Comparison of ENCODE assay signal across 10 cellular contexts in the genomic region with DNA sequence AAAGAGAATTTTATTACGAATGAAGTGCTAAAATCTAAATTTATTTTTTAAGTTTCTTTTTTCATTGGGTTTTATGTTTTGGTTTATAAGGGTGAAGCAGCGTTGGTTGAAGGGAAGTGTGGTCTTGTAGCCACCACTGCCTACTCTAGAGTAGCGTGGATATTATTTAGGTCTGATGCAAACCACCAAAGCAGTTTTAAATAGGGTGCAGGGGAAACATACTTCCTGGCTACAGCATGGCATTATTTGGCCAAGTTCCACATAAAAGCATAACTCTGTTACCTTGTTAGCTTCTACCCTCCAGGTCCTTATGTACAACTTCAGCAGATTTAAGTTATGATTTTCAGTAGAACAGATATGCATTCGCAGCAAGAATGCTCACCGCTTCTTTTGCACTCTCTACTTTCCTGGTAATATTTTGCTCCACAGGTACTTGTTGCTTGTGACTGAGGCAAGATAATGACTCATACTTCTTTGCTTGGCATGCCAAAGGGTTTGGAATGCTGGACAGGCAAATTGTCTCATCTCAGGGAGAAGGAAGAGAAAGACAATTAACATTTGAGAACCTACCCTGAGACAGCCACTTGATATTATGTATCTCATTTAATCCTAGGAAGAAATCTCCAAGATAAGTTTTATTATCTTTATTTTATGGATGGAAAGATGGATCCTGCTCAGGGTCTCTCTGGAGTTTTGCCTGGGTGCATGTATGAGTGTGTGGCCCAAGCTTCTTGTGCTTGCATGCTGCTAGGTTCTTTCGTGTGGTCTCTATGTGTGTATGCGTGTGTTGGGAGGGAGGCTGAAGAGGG. TPM values are rescaled to one million over a fixed set of nuclear protein-coding genes. Genes with fewer than 3 reads are reported as not detected.
DNase-seq lines count a peak whose midpoint lies in the region; ATAC-seq and TF ChIP-seq lines count a peak whose summit lies in the region.
"Had no signal": no experiment of that assay in that cellular context is flagged by ENCODE, and none has a peak within 500 bp of the region (broad histone marks: within the 10 kb centered on the region; RNA-seq: fewer than 3 reads in every experiment).

No MANE protein-coding gene starts in this region.

- H3K4me3 Mint-ChIP-seq in osteocyte (ENCODE audit: unreplicated experiment): peak overlapping the region; percentile 35

- H3K9me3 Mint-ChIP-seq in osteocyte (ENCODE audit: unreplicated experiment): no peaks in the 10 kb centered on the region

- TF ChIP-seq CTCF in coronary artery (IDR thresholded peaks at IDR 0.05): no peak
- TF ChIP-seq CTCF in osteocyte (IDR thresholded peaks at IDR 0.05): no peak

- DNase-seq in COLO829 (ENCODE audit: low spot score) (peak; percentile 61), NCI-H69 (lab: John Stamatoyannopoulos, UW) (peak; percentile 2), coronary artery (ENCODE audit: low spot score) (no peak), osteocyte (ENCODE audit: extremely low spot score, unreplicated experiment) (no peak), Ammon's horn (ENCODE audit: low spot score) (no peak), SK-N-DZ (ENCODE audit: low spot score) (no peak)
- DNase-seq in stimulated activated CD4-positive, alpha-beta T cell treated with anti-CD3 and anti-CD28 coated beads, Interleukin-4, amount 100 ng/mL, for 4 hours: no peak
- DNase-seq: left colon had no signal

- peak overlapping the region in 1 of 2 donors; percentile 62 for H3K27ac ChIP-seq in coronary artery
- H3K27ac ChIP-seq: KMS-11 had no signal

- peaks cover 9% of the 10 kb centered on the region for H3K36me3 Mint-ChIP-seq in osteocyte (ENCODE audit: unreplicated experiment)

- H3K27ac Mint-ChIP-seq in osteocyte (ENCODE audit: unreplicated experiment): no peak overlapping the region

- peaks cover 79% of the 10 kb centered on the region for H3K4me1 Mint-ChIP-seq in osteocyte (ENCODE audit: unreplicated experiment)

- no peak for ATAC-seq in GM18517 (IDR thresholded peaks at IDR 0.05; ENCODE audit: unreplicated experiment)
- ATAC-seq: left colon had no signal

- H3K4me3 ChIP-seq in coronary artery: peak overlapping the region; percentile 96

- no peaks in the 10 kb centered on the region for H3K27me3 Mint-ChIP-seq in osteocyte (ENCODE audit: unreplicated experiment)

RNA-seq across cellular contexts. Expression of gene TGFBR2, which starts 5.4 kb away (rescaled TPM):
- total RNA-seq in osteocyte: 71.5 and 72.1 TPM in 2 replicates
- polyA plus RNA-seq in SK-N-DZ (2014; cell fraction: cytosol; rRNA removed): 0.49 and 0.83 TPM in 2 replicates
- polyA plus RNA-seq in SK-N-DZ (2014; cell fraction: nucleus; rRNA removed): 0.53 and 1.6 TPM in 2 replicates

Comparison
In these comparisons a context has a peak if more than half of its experiments do, and no peak if none do; other contexts are left out.
1. DNase-seq: peak in COLO829 (single experiment) and NCI-H69 (single experiment); none in coronary artery (single experiment), osteocyte (single experiment), Ammon's horn (single experiment), SK-N-DZ (single experiment) and stimulated activated CD4-positive, alpha-beta T cell treated with anti-CD3 and anti-CD28 coated beads, Interleukin-4, amount 100 ng/mL, for 4 hours (0 of 2).